2 cellular contexts compared by ENCODE assay signal in genomic region chr2:55173422-55174020, GRCh38.
TF ChIP-seq lines count a peak whose summit lies in the region.

No MANE protein-coding gene starts in this region.

TF ChIP-seq in GM23338, 12 proteins besides CTCF, POLR2A, EP300 and RAD21:
- no peak for TF ChIP-seq STAT1 (IDR thresholded peaks at IDR 0.05; ENCODE audit: unreplicated experiment)
TF ChIP-seq in GM23338: peak in this region for 0.

TF ChIP-seq in endothelial cell of umbilical vein, 7 proteins besides CTCF, POLR2A, EP300 and RAD21:
- TF ChIP-seq JUN (IDR thresholded peaks at IDR 0.05; ENCODE audit: borderline replicate concordance, insufficient read depth, insufficient read length, low read depth) (no peak), GATA2 (IDR thresholded peaks at IDR 0.05; ENCODE audit: insufficient read depth, insufficient read length, low read depth, low read length) (no peak), EZH2 (IDR thresholded peaks at IDR 0.05; ENCODE audit: borderline replicate concordance, low read depth, low read length, severe bottlenecking) (no peak), POLR2AphosphoS5 (IDR thresholded peaks at IDR 0.05; ENCODE audit: insufficient read depth, low read depth, low read length) (no peak), FOS (IDR thresholded peaks at IDR 0.05; ENCODE audit: borderline replicate concordance, insufficient read depth, low read length) (no peak), MYC (IDR thresholded peaks at IDR 0.05; ENCODE audit: low read depth, low read length) (no peak)
- TF ChIP-seq, protein P1, sequence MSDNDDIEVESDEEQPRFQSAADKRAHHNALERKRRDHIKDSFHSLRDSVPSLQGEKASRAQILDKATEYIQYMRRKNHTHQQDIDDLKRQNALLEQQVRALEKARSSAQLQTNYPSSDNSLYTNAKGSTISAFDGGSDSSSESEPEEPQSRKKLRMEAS (IDR thresholded peaks at IDR 0.05; ENCODE audit: insufficient read depth, insufficient read length): no peak
